ENCODE assay signal across 15 cellular contexts in the genomic region with DNA sequence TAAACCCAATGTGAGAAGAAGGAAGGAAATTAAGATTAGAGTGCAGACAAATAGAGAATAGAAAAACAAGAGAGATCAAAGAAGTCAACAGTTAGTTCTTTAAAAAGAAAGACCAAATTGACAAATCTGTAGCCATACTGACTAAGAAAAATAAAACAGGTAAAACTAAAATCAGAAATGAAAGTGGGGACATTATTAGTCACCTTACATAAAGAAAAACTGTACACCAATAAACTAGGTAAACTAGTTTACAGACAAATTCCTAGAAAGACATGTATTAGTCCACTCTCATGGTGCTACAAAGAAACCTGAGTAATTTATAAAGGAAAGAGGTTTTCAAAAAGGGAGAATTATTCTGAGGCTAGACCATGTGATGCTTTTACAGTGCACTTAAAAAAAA. TPM values are rescaled to one million over a fixed set of nuclear protein-coding genes. Genes with fewer than 3 reads are reported as not detected.
DNase-seq lines count a peak whose midpoint lies in the region; ATAC-seq and TF ChIP-seq lines count a peak whose summit lies in the region.
"Had no signal": no experiment of that assay in that cellular context is flagged by ENCODE, and none has a peak within 500 bp of the region (broad histone marks: within the 10 kb centered on the region; RNA-seq: fewer than 3 reads in every experiment).

No MANE protein-coding gene starts in this region.

- no peaks in the 10 kb centered on the region for H3K27me3 ChIP-seq in prostate gland (replicated peaks; ENCODE audit: insufficient read depth)

- intact Hi-C loops in activated CD4-positive, alpha-beta memory T cell treated with anti-CD3 and anti-CD28 coated beads for 36 hours (cut with micrococcal nuclease) = loop anchor here (1.0 kb wide), 2 partner anchors 22 to 71 kb away; a partner anchor contains a TSS
- intact Hi-C loops in prostate gland (cut with DNase I) = no loop called here

- peaks cover 62% of the 10 kb centered on the region for H3K36me3 Mint-ChIP-seq in activated CD4-positive, alpha-beta memory T cell treated with anti-CD3 and anti-CD28 coated beads for 36 hours

- peaks cover 7% of the 10 kb centered on the region for H3K4me1 Mint-ChIP-seq in activated CD4-positive, alpha-beta memory T cell treated with anti-CD3 and anti-CD28 coated beads for 36 hours (ENCODE audit: low read depth)

- in situ Hi-C loops in G401 (cut with HindIII; ENCODE audit: low sequenced_read_pairs) = no loop called here

- H3K4me3 ChIP-seq in prostate gland = no peak overlapping the region

- TF ChIP-seq CTCF in prostate gland (IDR thresholded peaks at IDR 0.05) = no peak

- H3K36me3 ChIP-seq in prostate gland = no peaks in the 10 kb centered on the region

- CTCF ChIA-PET in activated CD4-positive, alpha-beta memory T cell treated with anti-CD3 and anti-CD28 coated beads for 36 hours (lab: Charles Lee) = interaction anchor here (1.0 to 1.5 kb wide), 2 partner anchors 23 to 1047 kb away, joined by 3 to 6 read pairs; a partner anchor contains a TSS

- peak; percentile 82 for ATAC-seq in GM18519 (IDR thresholded peaks at IDR 0.05; ENCODE audit: low FRiP score, unreplicated experiment)
- peak; percentile 85 for ATAC-seq in GM19463 (IDR thresholded peaks at IDR 0.05; ENCODE audit: unreplicated experiment)
- ATAC-seq in HG02938 (IDR thresholded peaks at IDR 0.05; ENCODE audit: unreplicated experiment) = peak; percentile 87
- no peak for ATAC-seq in HG03460 (IDR thresholded peaks at IDR 0.05; ENCODE audit: unreplicated experiment)
- ATAC-seq: CD8-positive, alpha-beta T cell; T-cell had no signal

- H3K27ac ChIP-seq in prostate gland = no peak overlapping the region

- no peaks in the 10 kb centered on the region for H3K9me3 ChIP-seq in prostate gland

- POLR2A ChIA-PET in activated CD4-positive, alpha-beta memory T cell treated with anti-CD3 and anti-CD28 coated beads for 36 hours (lab: Charles Lee) = interaction anchor here (0.6 kb wide), 1 partner anchor 26 kb away, joined by 3 read pairs; no protein-coding TSS in a partner anchor

- no peaks in the 10 kb centered on the region for H3K9me3 Mint-ChIP-seq in activated CD4-positive, alpha-beta memory T cell treated with anti-CD3 and anti-CD28 coated beads for 36 hours
- H3K9me3 Mint-ChIP-seq: CD8-positive, alpha-beta T cell; T-cell had no signal

- H3K4me1 ChIP-seq in prostate gland (replicated peaks) = no peaks in the 10 kb centered on the region

- no peak for DNase-seq in activated CD4-positive, alpha-beta memory T cell treated with anti-CD3 and anti-CD28 coated beads for 36 hours
- no peak for DNase-seq in G401 (ENCODE audit: low spot score)
- no peak for DNase-seq in NCI-H2227 treated with DMSO at 0.1 percent for 48 hours (lab: John Stamatoyannopoulos, UW)
- DNase-seq in prostate gland (ENCODE audit: low spot score) = no peak
- DNase-seq: CD8-positive, alpha-beta T cell; hypothalamus; mesendoderm; NCI-H2029; posterior cingulate gyrus; stimulated activated naive CD4-positive, alpha-beta T cell treated with Interleukin-2 at 50 U/mL for 16 hours; T-cell had no signal

- no peaks in the 10 kb centered on the region for H3K27me3 Mint-ChIP-seq in activated CD4-positive, alpha-beta memory T cell treated with anti-CD3 and anti-CD28 coated beads for 36 hours
- H3K27me3 Mint-ChIP-seq: T-cell had no signal

- peak overlapping the region; percentile 1 for H3K27ac Mint-ChIP-seq in activated CD4-positive, alpha-beta memory T cell treated with anti-CD3 and anti-CD28 coated beads for 36 hours
- H3K27ac Mint-ChIP-seq: T-cell had no signal

- TF ChIP-seq POLR2A in prostate gland (IDR thresholded peaks at IDR 0.05) = no peak

- H3K4me3 Mint-ChIP-seq in activated CD4-positive, alpha-beta memory T cell treated with anti-CD3 and anti-CD28 coated beads for 36 hours = no peak overlapping the region
- H3K4me3 Mint-ChIP-seq: CD8-positive, alpha-beta T cell; T-cell had no signal

RNA-seq across cellular contexts. Expression of a gene that starts 22.3 kb away (rescaled TPM):
- 10 to 100 TPM; 10.1 to 10.2 TPM for total RNA-seq in activated CD4-positive, alpha-beta memory T cell treated with anti-CD3 and anti-CD28 coated beads for 36 hours
- 15.7 and 20.4 TPM in 2 replicates for total RNA-seq in G401 (2014; rRNA removed; shearing (Covaris generic))
- 10 to 100 TPM; 18.8 to 21.7 TPM for total RNA-seq in prostate gland

RNA-seq across cellular contexts. Expression of a gene that starts 22.7 kb away (rescaled TPM):
- total RNA-seq in activated CD4-positive, alpha-beta memory T cell treated with anti-CD3 and anti-CD28 coated beads for 36 hours = 10 to 100 TPM; 12.9 to 15.9 TPM
- total RNA-seq in G401 (2014; rRNA removed; shearing (Covaris generic)) = 11.9 and 15.4 TPM in 2 replicates
- total RNA-seq in prostate gland = 10 to 100 TPM; 10.3 to 16.3 TPM

RNA-seq across cellular contexts. Expression of a gene that starts 37.0 kb away (rescaled TPM):
- total RNA-seq in activated CD4-positive, alpha-beta memory T cell treated with anti-CD3 and anti-CD28 coated beads for 36 hours = not detected
- not detected in 2 replicates for total RNA-seq in G401 (2014; rRNA removed; shearing (Covaris generic))
- 1 to 10 TPM in 1 of 2 donors, under 1 TPM in 1; 0.32 to 5.6 TPM for total RNA-seq in prostate gland
- total RNA-seq: CD8-positive, alpha-beta T cell; T-cell had no signal
